In genomic region chr18:8868779-8869415, GRCh38 we compare ENCODE assay signal across 14 cellular contexts.
A peak's percentile ranks its signal among the peaks of the same experiment; 100 is the strongest.
DNase-seq lines count a peak whose midpoint lies in the region; ATAC-seq and TF ChIP-seq lines count a peak whose summit lies in the region.
"Had no signal": no experiment of that assay in that cellular context is flagged by ENCODE, and none has a peak within 500 bp of the region (broad histone marks: within the 10 kb centered on the region; RNA-seq: fewer than 3 reads in every experiment).

No MANE protein-coding gene starts in this region.

- intact Hi-C loops in left ventricle myocardium inferior (cut with micrococcal nuclease) = no loop called here

- no peak for ATAC-seq in GM21723 (IDR thresholded peaks at IDR 0.05; ENCODE audit: unreplicated experiment)
- ATAC-seq in activated naive CD4-positive, alpha-beta T cell treated with anti-CD3 and anti-CD28 coated beads, Interleukin-2, amount 50 U/mL, for 72 hours = no peak
- ATAC-seq: HepG2 had no signal

- no peak for TF ChIP-seq CTCF in left ventricle myocardium inferior (IDR thresholded peaks at IDR 0.05; ENCODE audit: borderline replicate concordance)

- H3K36me3 Mint-ChIP-seq in activated naive CD4-positive, alpha-beta T cell treated with anti-CD3 and anti-CD28 coated beads, Interleukin-2, amount 50 U/mL, for 72 hours = no peaks in the 10 kb centered on the region
- H3K36me3 Mint-ChIP-seq: CD4-positive, alpha-beta memory T cell had no signal

- H3K36me3 ChIP-seq in HUES48 (ENCODE audit: control insufficient read depth, insufficient read depth, low read length) (no peaks in the 10 kb centered on the region), left ventricle myocardium inferior (no peaks in the 10 kb centered on the region)

- no peak overlapping the region for H3K27ac Mint-ChIP-seq in activated naive CD4-positive, alpha-beta T cell treated with anti-CD3 and anti-CD28 coated beads, Interleukin-2, amount 50 U/mL, for 72 hours
- H3K27ac Mint-ChIP-seq: B cell had no signal

- H3K9me3 ChIP-seq in HUES48 (ENCODE audit: control insufficient read depth, insufficient read depth, low read length) (no peaks in the 10 kb centered on the region), left ventricle myocardium inferior (replicated peaks) (no peaks in the 10 kb centered on the region)

- DNase-seq in NCI-H82 (lab: John Stamatoyannopoulos, UW) = peak; percentile 28
- DNase-seq in NCI-H82 treated with DMSO at 0.1 percent for 48 hours (lab: John Stamatoyannopoulos, UW; ENCODE audit: unreplicated experiment) = no peak
- DNase-seq in cerebellum (ENCODE audit: low spot score) = peak; percentile 38
- DNase-seq in left ventricle myocardium inferior = no peak
- DNase-seq in activated naive CD4-positive, alpha-beta T cell treated with anti-CD3 and anti-CD28 coated beads, Interleukin-2, amount 50 U/mL, for 72 hours (ENCODE audit: low spot score in 2 of 2) = no peak
- DNase-seq: ACHN; CD4-positive, alpha-beta memory T cell; GM23248; H9 had no signal

- no peaks in the 10 kb centered on the region for H3K9me3 Mint-ChIP-seq in activated naive CD4-positive, alpha-beta T cell treated with anti-CD3 and anti-CD28 coated beads, Interleukin-2, amount 50 U/mL, for 72 hours
- H3K9me3 Mint-ChIP-seq: H9 had no signal

- H3K27me3 ChIP-seq in HUES48 (ENCODE audit: control insufficient read depth, insufficient read depth, low read length) = no peaks in the 10 kb centered on the region
- peaks cover 41% of the 10 kb centered on the region for H3K27me3 ChIP-seq in left ventricle myocardium inferior (ENCODE audit: low read depth)

- peak overlapping the region; percentile 3 for H3K27ac ChIP-seq in HUES48 (ENCODE audit: low read depth, low read length)
- no peak overlapping the region for H3K27ac ChIP-seq in left ventricle myocardium inferior (replicated peaks)
- H3K27ac ChIP-seq: C4-2B, GM23248 had no signal

- H3K4me1 ChIP-seq in HUES48 (ENCODE audit: control insufficient read depth, insufficient read depth, low read length) (no peaks in the 10 kb centered on the region), left ventricle myocardium inferior (no peaks in the 10 kb centered on the region)

- H3K4me3 ChIP-seq in HUES48 (ENCODE audit: low read depth, low read length) = no peak overlapping the region
- no peak overlapping the region for H3K4me3 ChIP-seq in left ventricle myocardium inferior
- H3K4me3 ChIP-seq: GM23248 had no signal

- no peak overlapping the region for H3K9ac ChIP-seq in HUES48 (ENCODE audit: low read depth, low read length)
- H3K9ac ChIP-seq: GM23248 had no signal

Comparison
In these comparisons a context has a peak if more than half of its experiments do, and no peak if none do; other contexts are left out.
1. DNase-seq: peak in NCI-H82 (single experiment) and cerebellum (single experiment); none in NCI-H82 treated with DMSO at 0.1 percent for 48 hours (single experiment), left ventricle myocardium inferior (single experiment) and activated naive CD4-positive, alpha-beta T cell treated with anti-CD3 and anti-CD28 coated beads, Interleukin-2, amount 50 U/mL, for 72 hours (0 of 2).